Comparison of ENCODE assay signal across 1 cellular context in the genomic region with DNA sequence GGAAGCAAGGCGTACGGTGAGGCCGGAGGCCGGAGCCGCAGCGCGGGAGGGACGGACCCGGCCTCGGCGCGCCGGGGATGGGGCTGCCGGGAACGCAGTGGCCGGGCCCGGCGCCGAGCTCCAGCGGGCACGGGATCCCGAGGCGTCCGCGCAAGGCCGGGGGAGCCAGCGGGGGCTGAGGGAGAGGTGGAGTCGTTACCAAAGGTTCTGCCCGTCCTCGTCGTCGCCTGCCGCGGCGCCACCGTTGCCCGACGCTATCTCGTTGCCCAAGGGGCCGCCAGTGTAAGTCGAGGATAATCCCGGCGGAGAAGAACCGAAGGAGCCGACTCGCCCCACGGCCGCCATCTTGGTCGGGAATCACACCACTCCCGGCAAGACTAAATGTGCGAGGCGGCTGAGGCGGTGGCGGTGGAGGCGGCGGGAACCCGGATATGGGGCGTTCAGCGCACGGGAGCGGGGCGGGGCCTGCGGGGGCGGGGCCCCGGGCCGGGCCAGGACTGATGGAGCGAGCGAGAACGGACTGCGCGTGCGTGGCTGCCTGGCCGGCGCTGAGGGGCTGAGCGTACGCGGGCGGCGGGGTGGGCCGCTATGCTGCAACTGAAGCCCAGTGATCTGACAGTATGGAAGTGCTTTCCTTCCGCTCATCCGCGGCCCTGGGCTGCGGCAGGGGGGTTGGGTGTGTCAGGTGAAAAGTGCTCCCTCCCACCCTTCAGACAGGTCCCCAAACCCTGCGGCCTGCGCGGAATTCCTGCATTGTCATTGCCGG.
TF ChIP-seq lines count a peak whose summit lies in the region.

A gene (minus strand): TSS at position 433 of the 766 bp plus-strand sequence. CDS start 88 bp downstream, at position 345.

TF ChIP-seq in HepG2, 621 proteins besides CTCF, POLR2A, EP300 and RAD21 (continued from another document and continues in another):
- TF ChIP-seq, protein P1, sequence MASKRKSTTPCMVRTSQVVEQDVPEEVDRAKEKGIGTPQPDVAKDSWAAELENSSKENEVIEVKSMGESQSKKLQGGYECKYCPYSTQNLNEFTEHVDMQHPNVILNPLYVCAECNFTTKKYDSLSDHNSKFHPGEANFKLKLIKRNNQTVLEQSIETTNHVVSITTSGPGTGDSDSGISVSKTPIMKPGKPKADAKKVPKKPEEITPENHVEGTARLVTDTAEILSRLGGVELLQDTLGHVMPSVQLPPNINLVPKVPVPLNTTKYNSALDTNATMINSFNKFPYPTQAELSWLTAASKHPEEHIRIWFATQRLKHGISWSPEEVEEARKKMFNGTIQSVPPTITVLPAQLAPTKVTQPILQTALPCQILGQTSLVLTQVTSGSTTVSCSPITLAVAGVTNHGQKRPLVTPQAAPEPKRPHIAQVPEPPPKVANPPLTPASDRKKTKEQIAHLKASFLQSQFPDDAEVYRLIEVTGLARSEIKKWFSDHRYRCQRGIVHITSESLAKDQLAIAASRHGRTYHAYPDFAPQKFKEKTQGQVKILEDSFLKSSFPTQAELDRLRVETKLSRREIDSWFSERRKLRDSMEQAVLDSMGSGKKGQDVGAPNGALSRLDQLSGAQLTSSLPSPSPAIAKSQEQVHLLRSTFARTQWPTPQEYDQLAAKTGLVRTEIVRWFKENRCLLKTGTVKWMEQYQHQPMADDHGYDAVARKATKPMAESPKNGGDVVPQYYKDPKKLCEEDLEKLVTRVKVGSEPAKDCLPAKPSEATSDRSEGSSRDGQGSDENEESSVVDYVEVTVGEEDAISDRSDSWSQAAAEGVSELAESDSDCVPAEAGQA (IDR thresholded peaks at IDR 0.05; ENCODE audit: low read depth), result no peak
- TF ChIP-seq, protein P1 (CRISPR knock-in tag; IDR thresholded peaks at IDR 0.05; ENCODE audit: borderline replicate concordance), result no peak; the same call in 1 of the 2 replicates
- no peak; the same call in 1 of the 2 replicates for TF ChIP-seq KDM3A (CRISPR knock-in tag; IDR thresholded peaks at IDR 0.05; ENCODE audit: low read depth)
- TF ChIP-seq MAZ (IDR thresholded peaks at IDR 0.05; ENCODE audit: borderline replicate concordance, low read depth, low read length), result peak; percentile 27; the same call in 1 of the 2 replicates
- TF ChIP-seq MAZ (CRISPR knock-in tag; IDR thresholded peaks at IDR 0.05; ENCODE audit: low read depth), result peak; percentile 75
- no peak for TF ChIP-seq ZBTB3 (CRISPR knock-in tag; IDR thresholded peaks at IDR 0.05; ENCODE audit: borderline replicate concordance, low read depth)
- TF ChIP-seq FOSL2 (CRISPR knock-in tag; IDR thresholded peaks at IDR 0.05), result 0 out of 2 replicates have a peak, but pooled peaks have one; percentile 7
- TF ChIP-seq JUND (CRISPR knock-in tag; IDR thresholded peaks at IDR 0.05), result no peak
- TF ChIP-seq, protein P2, sequence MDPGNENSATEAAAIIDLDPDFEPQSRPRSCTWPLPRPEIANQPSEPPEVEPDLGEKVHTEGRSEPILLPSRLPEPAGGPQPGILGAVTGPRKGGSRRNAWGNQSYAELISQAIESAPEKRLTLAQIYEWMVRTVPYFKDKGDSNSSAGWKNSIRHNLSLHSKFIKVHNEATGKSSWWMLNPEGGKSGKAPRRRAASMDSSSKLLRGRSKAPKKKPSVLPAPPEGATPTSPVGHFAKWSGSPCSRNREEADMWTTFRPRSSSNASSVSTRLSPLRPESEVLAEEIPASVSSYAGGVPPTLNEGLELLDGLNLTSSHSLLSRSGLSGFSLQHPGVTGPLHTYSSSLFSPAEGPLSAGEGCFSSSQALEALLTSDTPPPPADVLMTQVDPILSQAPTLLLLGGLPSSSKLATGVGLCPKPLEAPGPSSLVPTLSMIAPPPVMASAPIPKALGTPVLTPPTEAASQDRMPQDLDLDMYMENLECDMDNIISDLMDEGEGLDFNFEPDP (CRISPR knock-in tag; conservative IDR thresholded peaks at IDR 0.05), result no peak
- TF ChIP-seq ZNF205 (CRISPR knock-in tag; IDR thresholded peaks at IDR 0.05), result no peak
- TF ChIP-seq ZNF251 (CRISPR knock-in tag; IDR thresholded peaks at IDR 0.05), result no peak
- TF ChIP-seq, protein P3, sequence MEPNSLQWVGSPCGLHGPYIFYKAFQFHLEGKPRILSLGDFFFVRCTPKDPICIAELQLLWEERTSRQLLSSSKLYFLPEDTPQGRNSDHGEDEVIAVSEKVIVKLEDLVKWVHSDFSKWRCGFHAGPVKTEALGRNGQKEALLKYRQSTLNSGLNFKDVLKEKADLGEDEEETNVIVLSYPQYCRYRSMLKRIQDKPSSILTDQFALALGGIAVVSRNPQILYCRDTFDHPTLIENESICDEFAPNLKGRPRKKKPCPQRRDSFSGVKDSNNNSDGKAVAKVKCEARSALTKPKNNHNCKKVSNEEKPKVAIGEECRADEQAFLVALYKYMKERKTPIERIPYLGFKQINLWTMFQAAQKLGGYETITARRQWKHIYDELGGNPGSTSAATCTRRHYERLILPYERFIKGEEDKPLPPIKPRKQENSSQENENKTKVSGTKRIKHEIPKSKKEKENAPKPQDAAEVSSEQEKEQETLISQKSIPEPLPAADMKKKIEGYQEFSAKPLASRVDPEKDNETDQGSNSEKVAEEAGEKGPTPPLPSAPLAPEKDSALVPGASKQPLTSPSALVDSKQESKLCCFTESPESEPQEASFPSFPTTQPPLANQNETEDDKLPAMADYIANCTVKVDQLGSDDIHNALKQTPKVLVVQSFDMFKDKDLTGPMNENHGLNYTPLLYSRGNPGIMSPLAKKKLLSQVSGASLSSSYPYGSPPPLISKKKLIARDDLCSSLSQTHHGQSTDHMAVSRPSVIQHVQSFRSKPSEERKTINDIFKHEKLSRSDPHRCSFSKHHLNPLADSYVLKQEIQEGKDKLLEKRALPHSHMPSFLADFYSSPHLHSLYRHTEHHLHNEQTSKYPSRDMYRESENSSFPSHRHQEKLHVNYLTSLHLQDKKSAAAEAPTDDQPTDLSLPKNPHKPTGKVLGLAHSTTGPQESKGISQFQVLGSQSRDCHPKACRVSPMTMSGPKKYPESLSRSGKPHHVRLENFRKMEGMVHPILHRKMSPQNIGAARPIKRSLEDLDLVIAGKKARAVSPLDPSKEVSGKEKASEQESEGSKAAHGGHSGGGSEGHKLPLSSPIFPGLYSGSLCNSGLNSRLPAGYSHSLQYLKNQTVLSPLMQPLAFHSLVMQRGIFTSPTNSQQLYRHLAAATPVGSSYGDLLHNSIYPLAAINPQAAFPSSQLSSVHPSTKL (CRISPR knock-in tag; IDR thresholded peaks at IDR 0.05), result no peak
- TF ChIP-seq ZNF780A (CRISPR knock-in tag; IDR thresholded peaks at IDR 0.05), result 0 out of 2 replicates have a peak, but pooled peaks have one; percentile 66
- peak; percentile 63; the same call in 1 of the 2 replicates for TF ChIP-seq ZNF367 (CRISPR knock-in tag; IDR thresholded peaks at IDR 0.05; ENCODE audit: borderline replicate concordance)
- peak; percentile 49; the same call in 1 of the 2 replicates for TF ChIP-seq FOXC1 (CRISPR knock-in tag; IDR thresholded peaks at IDR 0.05; ENCODE audit: borderline replicate concordance)
- no peak for TF ChIP-seq ZNF207 (IDR thresholded peaks at IDR 0.05; ENCODE audit: borderline replicate concordance)
- no peak for TF ChIP-seq KDM4B (CRISPR knock-in tag; IDR thresholded peaks at IDR 0.05)
- no peak for TF ChIP-seq SCMH1 (CRISPR knock-in tag; IDR thresholded peaks at IDR 0.05; ENCODE audit: borderline replicate concordance)
- no peak; the same call in 1 of the 2 replicates for TF ChIP-seq ESRRA (CRISPR knock-in tag; IDR thresholded peaks at IDR 0.05; ENCODE audit: low read depth)
- peak; percentile 62 for TF ChIP-seq DMAP1 (CRISPR knock-in tag; IDR thresholded peaks at IDR 0.05)
- TF ChIP-seq ZNF703 (CRISPR knock-in tag; IDR thresholded peaks at IDR 0.05; ENCODE audit: borderline replicate concordance), result no peak
- no peak for TF ChIP-seq MAFF (IDR thresholded peaks at IDR 0.05; ENCODE audit: low read depth, low read length)
- TF ChIP-seq, protein P4, sequence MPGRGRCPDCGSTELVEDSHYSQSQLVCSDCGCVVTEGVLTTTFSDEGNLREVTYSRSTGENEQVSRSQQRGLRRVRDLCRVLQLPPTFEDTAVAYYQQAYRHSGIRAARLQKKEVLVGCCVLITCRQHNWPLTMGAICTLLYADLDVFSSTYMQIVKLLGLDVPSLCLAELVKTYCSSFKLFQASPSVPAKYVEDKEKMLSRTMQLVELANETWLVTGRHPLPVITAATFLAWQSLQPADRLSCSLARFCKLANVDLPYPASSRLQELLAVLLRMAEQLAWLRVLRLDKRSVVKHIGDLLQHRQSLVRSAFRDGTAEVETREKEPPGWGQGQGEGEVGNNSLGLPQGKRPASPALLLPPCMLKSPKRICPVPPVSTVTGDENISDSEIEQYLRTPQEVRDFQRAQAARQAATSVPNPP (CRISPR knock-in tag; IDR thresholded peaks at IDR 0.05), result peak; percentile 71; the same call in 1 of the 2 replicates
- TF ChIP-seq, protein P5, sequence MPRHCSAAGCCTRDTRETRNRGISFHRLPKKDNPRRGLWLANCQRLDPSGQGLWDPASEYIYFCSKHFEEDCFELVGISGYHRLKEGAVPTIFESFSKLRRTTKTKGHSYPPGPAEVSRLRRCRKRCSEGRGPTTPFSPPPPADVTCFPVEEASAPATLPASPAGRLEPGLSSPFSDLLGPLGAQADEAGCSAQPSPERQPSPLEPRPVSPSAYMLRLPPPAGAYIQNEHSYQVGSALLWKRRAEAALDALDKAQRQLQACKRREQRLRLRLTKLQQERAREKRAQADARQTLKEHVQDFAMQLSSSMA (CRISPR knock-in tag; IDR thresholded peaks at IDR 0.05), result no peak
- TF ChIP-seq KAT8 (CRISPR knock-in tag; IDR thresholded peaks at IDR 0.05), result peak; percentile 70
- peak; percentile 74; the same call in 1 of the 2 replicates for TF ChIP-seq GTF3A (CRISPR knock-in tag; conservative IDR thresholded peaks at IDR 0.05)
- no peak for TF ChIP-seq SMARCE1 (IDR thresholded peaks at IDR 0.05; ENCODE audit: borderline replicate concordance)
- peak; percentile 44; the same call in 1 of the 2 replicates for TF ChIP-seq ZNF558 (CRISPR knock-in tag; IDR thresholded peaks at IDR 0.05; ENCODE audit: borderline replicate concordance)
- no peak for TF ChIP-seq TSC22D2 (CRISPR knock-in tag; IDR thresholded peaks at IDR 0.05; ENCODE audit: borderline replicate concordance)
- TF ChIP-seq, protein P6, sequence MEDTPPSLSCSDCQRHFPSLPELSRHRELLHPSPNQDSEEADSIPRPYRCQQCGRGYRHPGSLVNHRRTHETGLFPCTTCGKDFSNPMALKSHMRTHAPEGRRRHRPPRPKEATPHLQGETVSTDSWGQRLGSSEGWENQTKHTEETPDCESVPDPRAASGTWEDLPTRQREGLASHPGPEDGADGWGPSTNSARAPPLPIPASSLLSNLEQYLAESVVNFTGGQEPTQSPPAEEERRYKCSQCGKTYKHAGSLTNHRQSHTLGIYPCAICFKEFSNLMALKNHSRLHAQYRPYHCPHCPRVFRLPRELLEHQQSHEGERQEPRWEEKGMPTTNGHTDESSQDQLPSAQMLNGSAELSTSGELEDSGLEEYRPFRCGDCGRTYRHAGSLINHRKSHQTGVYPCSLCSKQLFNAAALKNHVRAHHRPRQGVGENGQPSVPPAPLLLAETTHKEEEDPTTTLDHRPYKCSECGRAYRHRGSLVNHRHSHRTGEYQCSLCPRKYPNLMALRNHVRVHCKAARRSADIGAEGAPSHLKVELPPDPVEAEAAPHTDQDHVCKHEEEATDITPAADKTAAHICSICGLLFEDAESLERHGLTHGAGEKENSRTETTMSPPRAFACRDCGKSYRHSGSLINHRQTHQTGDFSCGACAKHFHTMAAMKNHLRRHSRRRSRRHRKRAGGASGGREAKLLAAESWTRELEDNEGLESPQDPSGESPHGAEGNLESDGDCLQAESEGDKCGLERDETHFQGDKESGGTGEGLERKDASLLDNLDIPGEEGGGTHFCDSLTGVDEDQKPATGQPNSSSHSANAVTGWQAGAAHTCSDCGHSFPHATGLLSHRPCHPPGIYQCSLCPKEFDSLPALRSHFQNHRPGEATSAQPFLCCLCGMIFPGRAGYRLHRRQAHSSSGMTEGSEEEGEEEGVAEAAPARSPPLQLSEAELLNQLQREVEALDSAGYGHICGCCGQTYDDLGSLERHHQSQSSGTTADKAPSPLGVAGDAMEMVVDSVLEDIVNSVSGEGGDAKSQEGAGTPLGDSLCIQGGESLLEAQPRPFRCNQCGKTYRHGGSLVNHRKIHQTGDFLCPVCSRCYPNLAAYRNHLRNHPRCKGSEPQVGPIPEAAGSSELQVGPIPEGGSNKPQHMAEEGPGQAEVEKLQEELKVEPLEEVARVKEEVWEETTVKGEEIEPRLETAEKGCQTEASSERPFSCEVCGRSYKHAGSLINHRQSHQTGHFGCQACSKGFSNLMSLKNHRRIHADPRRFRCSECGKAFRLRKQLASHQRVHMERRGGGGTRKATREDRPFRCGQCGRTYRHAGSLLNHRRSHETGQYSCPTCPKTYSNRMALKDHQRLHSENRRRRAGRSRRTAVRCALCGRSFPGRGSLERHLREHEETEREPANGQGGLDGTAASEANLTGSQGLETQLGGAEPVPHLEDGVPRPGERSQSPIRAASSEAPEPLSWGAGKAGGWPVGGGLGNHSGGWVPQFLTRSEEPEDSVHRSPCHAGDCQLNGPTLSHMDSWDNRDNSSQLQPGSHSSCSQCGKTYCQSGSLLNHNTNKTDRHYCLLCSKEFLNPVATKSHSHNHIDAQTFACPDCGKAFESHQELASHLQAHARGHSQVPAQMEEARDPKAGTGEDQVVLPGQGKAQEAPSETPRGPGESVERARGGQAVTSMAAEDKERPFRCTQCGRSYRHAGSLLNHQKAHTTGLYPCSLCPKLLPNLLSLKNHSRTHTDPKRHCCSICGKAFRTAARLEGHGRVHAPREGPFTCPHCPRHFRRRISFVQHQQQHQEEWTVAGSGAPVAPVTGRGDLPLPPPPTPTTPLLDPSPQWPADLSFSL (CRISPR knock-in tag; IDR thresholded peaks at IDR 0.05), result no peak
- TF ChIP-seq, protein P7, sequence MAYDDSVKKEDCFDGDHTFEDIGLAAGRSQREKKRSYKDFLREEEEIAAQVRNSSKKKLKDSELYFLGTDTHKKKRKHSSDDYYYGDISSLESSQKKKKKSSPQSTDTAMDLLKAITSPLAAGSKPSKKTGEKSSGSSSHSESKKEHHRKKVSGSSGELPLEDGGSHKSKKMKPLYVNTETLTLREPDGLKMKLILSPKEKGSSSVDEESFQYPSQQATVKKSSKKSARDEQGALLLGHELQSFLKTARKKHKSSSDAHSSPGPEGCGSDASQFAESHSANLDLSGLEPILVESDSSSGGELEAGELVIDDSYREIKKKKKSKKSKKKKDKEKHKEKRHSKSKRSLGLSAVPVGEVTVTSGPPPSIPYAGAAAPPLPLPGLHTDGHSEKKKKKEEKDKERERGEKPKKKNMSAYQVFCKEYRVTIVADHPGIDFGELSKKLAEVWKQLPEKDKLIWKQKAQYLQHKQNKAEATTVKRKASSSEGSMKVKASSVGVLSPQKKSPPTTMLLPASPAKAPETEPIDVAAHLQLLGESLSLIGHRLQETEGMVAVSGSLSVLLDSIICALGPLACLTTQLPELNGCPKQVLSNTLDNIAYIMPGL (CRISPR knock-in tag; IDR thresholded peaks at IDR 0.05; ENCODE audit: borderline replicate concordance in 1 of 2, low read depth in 1 of 2), result peak in 1 of 2 experiments; percentile 51; a peak in 1 of 4 replicates
